ENCODE assay signal across 8 cellular contexts in the genomic region with DNA sequence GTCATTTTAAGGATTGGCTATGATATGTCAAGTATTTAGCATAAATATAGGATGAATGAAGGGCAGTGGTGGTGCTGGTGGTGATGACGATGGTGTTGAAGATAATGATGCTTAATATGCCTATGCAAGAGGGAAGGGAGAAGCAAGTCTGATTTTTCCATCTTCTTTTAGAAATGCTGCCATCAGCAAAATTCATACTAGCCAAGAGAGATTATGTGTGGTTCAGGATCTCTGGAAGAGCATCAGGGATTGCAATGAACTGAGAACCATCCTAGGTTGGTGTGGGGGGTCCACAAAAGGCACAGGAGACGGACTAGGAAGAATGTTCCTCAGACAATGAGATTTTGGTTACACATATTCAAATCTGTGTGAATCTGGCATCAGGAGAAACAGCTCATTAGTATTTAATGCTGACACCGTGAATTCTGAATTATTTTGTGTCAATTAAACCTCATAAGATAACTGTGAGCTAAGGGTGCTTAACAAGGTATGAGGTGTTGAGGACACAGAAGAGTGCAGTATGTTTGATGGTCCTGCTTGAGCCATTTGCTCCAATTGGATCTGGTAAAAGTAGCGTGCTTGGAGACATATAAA.
"Had no signal": no experiment of that assay in that cellular context is flagged by ENCODE, and none has a peak within 500 bp of the region (broad histone marks: within the 10 kb centered on the region; RNA-seq: fewer than 3 reads in every experiment).

No MANE protein-coding gene starts in this region.

- H3K27ac ChIP-seq: GM23248, KMS-11 had no signal

- FAIRE-seq: H54, HTR-8/SVneo had no signal

- DNase-seq: GM23248, GOT3, H9, HCEC 1CT, KBM-7 had no signal

- H3K9ac ChIP-seq: GM23248, KMS-11 had no signal

- H3K4me3 ChIP-seq: GM23248 had no signal

- H2AFZ ChIP-seq: GM23248 had no signal

- H3K4me2 ChIP-seq: KMS-11 had no signal
